In genomic region chr7:5231116-5231515, GRCh38 we compare ENCODE assay signal across 12 cellular contexts. TPM values are rescaled to one million over a fixed set of nuclear protein-coding genes. Genes with fewer than 3 reads are reported as not detected.
DNase-seq lines count a peak whose midpoint lies in the region; ATAC-seq and TF ChIP-seq lines count a peak whose summit lies in the region.
"Had no signal": no experiment of that assay in that cellular context is flagged by ENCODE, and none has a peak within 500 bp of the region (broad histone marks: within the 10 kb centered on the region; RNA-seq: fewer than 3 reads in every experiment).

No MANE protein-coding gene starts in this region.

- peak overlapping the region; percentile 90 for H3K27ac Mint-ChIP-seq in CD8-positive, alpha-beta T cell
- H3K27ac Mint-ChIP-seq in central memory CD8-positive, alpha-beta T cell (ENCODE audit: low read depth) = peak overlapping the region; percentile 59
- peak overlapping the region; percentile 92 for H3K27ac Mint-ChIP-seq in progenitor cell of endocrine pancreas

- TSS peak; percentile 68 for BruUV-seq in HCT116 (replicated peaks; lab: Mats Ljungman, UMichigan)

- no peak for TF ChIP-seq POLR2A in HCT116 (IDR thresholded peaks at IDR 0.05; ENCODE audit: borderline replicate concordance, extremely low read depth, insufficient read depth, insufficient read length)

- no peak for TF ChIP-seq CTCF in CD8-positive, alpha-beta T cell (IDR thresholded peaks at IDR 0.05)
- no peak for TF ChIP-seq CTCF in HCT116 (IDR thresholded peaks at IDR 0.05 in 2 of 3, conservative IDR thresholded peaks at IDR 0.05 in 1 of 3; ENCODE audit: borderline replicate concordance in 1 of 3, insufficient read depth in 1 of 3, low read depth in 2 of 3, low read length in 2 of 3)
- no peak for TF ChIP-seq CTCF in progenitor cell of endocrine pancreas (IDR thresholded peaks at IDR 0.05; ENCODE audit: unreplicated experiment)
- no peak for TF ChIP-seq CTCF in WERI-Rb-1 (IDR thresholded peaks at IDR 0.05; ENCODE audit: low read depth, low read length)

- peak overlapping the region; percentile 30 for H3K27ac ChIP-seq in CD8-positive, alpha-beta T cell (ENCODE audit: low read depth, low read length)
- H3K27ac ChIP-seq in HCT116 (ENCODE audit: low read depth, low read length) (no peak overlapping the region), WERI-Rb-1 (no peak overlapping the region)

- no peaks in the 10 kb centered on the region for H3K9me3 ChIP-seq in CD8-positive, alpha-beta T cell (ENCODE audit: low read length)
- H3K9me3 ChIP-seq in HCT116 (ENCODE audit: control insufficient read depth in 1 of 2, insufficient read depth in 1 of 2, low read depth in 1 of 2, low read length in 2 of 2) = no peaks in the 10 kb centered on the region
- H3K9me3 ChIP-seq in WERI-Rb-1 (ENCODE audit: severe bottlenecking) = no peaks in the 10 kb centered on the region
- H3K9me3 ChIP-seq: BE2C, MG63 had no signal

- intact Hi-C loops in CD8-positive, alpha-beta T cell (cut with DNase I, micrococcal nuclease) = no loop called here
- intact Hi-C loops in HCT116 (cut with micrococcal nuclease) = no loop called here

- H3K79me2 ChIP-seq in HCT116 (ENCODE audit: insufficient read depth, low read length) = no peaks in the 10 kb centered on the region

- CTCF ChIA-PET in CD8-positive, alpha-beta T cell (lab: Charles Lee) = interaction anchor here (0.6 to 1.8 kb wide), 4 partner anchors 9 to 135 kb away, joined by 3 to 6 read pairs (median 4); no protein-coding TSS in a partner anchor
- CTCF ChIA-PET in HCT116 (lab: Charles Lee) = no interaction called here

- no peak for ATAC-seq in CD8-positive, alpha-beta T cell
- no peak for ATAC-seq in HCT116
- ATAC-seq in central memory CD8-positive, alpha-beta T cell (replicated peaks; ENCODE audit: extremely low read depth, poor library complexity, severe bottlenecking) = no peak
- ATAC-seq in HG03460 (IDR thresholded peaks at IDR 0.05; ENCODE audit: unreplicated experiment) = no peak

- H3K4me3 ChIP-seq in CD8-positive, alpha-beta T cell (ENCODE audit: low read depth, low read length) = no peak overlapping the region
- H3K4me3 ChIP-seq in HCT116 (replicated peaks in 1 of 2; ENCODE audit: low read depth in 1 of 2, low read length in 2 of 2) (no peak overlapping the region), WERI-Rb-1 (ENCODE audit: low read depth, low read length) (no peak overlapping the region)
- H3K4me3 ChIP-seq: MG63 had no signal

- peaks cover 30% of the 10 kb centered on the region for H3K4me1 ChIP-seq in CD8-positive, alpha-beta T cell (ENCODE audit: insufficient read depth, low read length)
- H3K4me1 ChIP-seq in HCT116 (ENCODE audit: control insufficient read depth in 1 of 2, insufficient read depth in 2 of 2, low read length in 2 of 2) = peaks cover 9 to 16% of the 10 kb centered on the region in 2 experiments
- H3K4me1 ChIP-seq: BE2C had no signal

- RAD21 ChIA-PET in HCT116 (lab: Charles Lee; ENCODE audit: low non-redundant PET in 1 of 2, low total read pairs in 2 of 2, uncharacterized antibody in 2 of 2, unreplicated experiment in 2 of 2) = no interaction called here

- no peaks in the 10 kb centered on the region for H3K27me3 ChIP-seq in CD8-positive, alpha-beta T cell (ENCODE audit: insufficient read depth, low read length)
- H3K27me3 ChIP-seq in HCT116 (ENCODE audit: insufficient read depth, low read length) = no peaks in the 10 kb centered on the region
- H3K27me3 ChIP-seq in WERI-Rb-1 (ENCODE audit: insufficient read depth, low read depth, severe bottlenecking) = no peaks in the 10 kb centered on the region
- H3K27me3 ChIP-seq: BE2C, MG63 had no signal

- peaks cover 58% of the 10 kb centered on the region for H3K36me3 Mint-ChIP-seq in CD8-positive, alpha-beta T cell
- H3K36me3 Mint-ChIP-seq in central memory CD8-positive, alpha-beta T cell (ENCODE audit: insufficient read depth) = peaks cover 55% of the 10 kb centered on the region
- H3K36me3 Mint-ChIP-seq in progenitor cell of endocrine pancreas (ENCODE audit: insufficient read depth) = peaks cover 35% of the 10 kb centered on the region

- POLR2A ChIA-PET in CD8-positive, alpha-beta T cell (lab: Charles Lee) = interaction anchor here (1.3 kb wide), 1 partner anchor 9 kb away, joined by 3 read pairs; no protein-coding TSS in a partner anchor
- POLR2A ChIA-PET in HCT116 (lab: Charles Lee) = interaction anchor here (0.6 kb wide), 1 partner anchor 28 kb away, joined by 3 read pairs; no protein-coding TSS in a partner anchor

- H4K20me1 ChIP-seq in HCT116 (ENCODE audit: insufficient read depth) = no peaks in the 10 kb centered on the region

- H3K27me3 Mint-ChIP-seq in CD8-positive, alpha-beta T cell (ENCODE audit: low read depth) = no peaks in the 10 kb centered on the region
- no peaks in the 10 kb centered on the region for H3K27me3 Mint-ChIP-seq in central memory CD8-positive, alpha-beta T cell
- H3K27me3 Mint-ChIP-seq in progenitor cell of endocrine pancreas = no peaks in the 10 kb centered on the region

- no peak for DNase-seq in CD8-positive, alpha-beta T cell
- DNase-seq in HCT116 (ENCODE audit: low read depth, low spot score) = no peak
- no peak for DNase-seq in central memory CD8-positive, alpha-beta T cell (ENCODE audit: low spot score in 2 of 2)
- DNase-seq in progenitor cell of endocrine pancreas (ENCODE audit: low spot score, unreplicated experiment) = no peak
- DNase-seq in WERI-Rb-1 = no peak
- no peak for DNase-seq in NCI-H2227 treated with DMSO at 0.1 percent for 48 hours (lab: John Stamatoyannopoulos, UW)
- DNase-seq in SW 1271 (lab: John Stamatoyannopoulos, UW) = no peak
- DNase-seq: BE2C, H9, MG63, occipital lobe had no signal

- no peak for TF ChIP-seq RAD21 in HCT116 (IDR thresholded peaks at IDR 0.05; ENCODE audit: low read depth)

- H3K4me3 Mint-ChIP-seq in CD8-positive, alpha-beta T cell = no peak overlapping the region
- no peak overlapping the region for H3K4me3 Mint-ChIP-seq in central memory CD8-positive, alpha-beta T cell
- no peak overlapping the region for H3K4me3 Mint-ChIP-seq in progenitor cell of endocrine pancreas (ENCODE audit: low read depth)
- H3K4me3 Mint-ChIP-seq: H9 had no signal

- H3K9me3 Mint-ChIP-seq in CD8-positive, alpha-beta T cell = no peaks in the 10 kb centered on the region
- H3K9me3 Mint-ChIP-seq in central memory CD8-positive, alpha-beta T cell = no peaks in the 10 kb centered on the region
- H3K9me3 Mint-ChIP-seq in progenitor cell of endocrine pancreas (ENCODE audit: low read depth) = no peaks in the 10 kb centered on the region
- H3K9me3 Mint-ChIP-seq: H9 had no signal

- no peak overlapping the region for H2AFZ ChIP-seq in HCT116 (ENCODE audit: low read depth, low read length, poor library complexity, severe bottlenecking)

- H3K9me2 ChIP-seq in HCT116 (ENCODE audit: insufficient read depth) = no peaks in the 10 kb centered on the region

- H3K4me1 Mint-ChIP-seq in CD8-positive, alpha-beta T cell (ENCODE audit: low read depth) = peaks cover 41% of the 10 kb centered on the region
- H3K4me1 Mint-ChIP-seq in central memory CD8-positive, alpha-beta T cell = peaks cover 8% of the 10 kb centered on the region
- H3K4me1 Mint-ChIP-seq in progenitor cell of endocrine pancreas (ENCODE audit: low read depth) = peaks cover 11% of the 10 kb centered on the region

- no peak overlapping the region for H3K9ac ChIP-seq in HCT116 (ENCODE audit: low read length)

- H3K36me3 ChIP-seq in CD8-positive, alpha-beta T cell (ENCODE audit: insufficient read depth, low read length) = peaks cover 24% of the 10 kb centered on the region
- H3K36me3 ChIP-seq in HCT116 (ENCODE audit: control insufficient read depth in 1 of 2, insufficient read depth in 2 of 2, low read length in 2 of 2) (peaks cover 8 to 21% of the 10 kb centered on the region in 2 experiments; a peak in 3 of 4 replicates), WERI-Rb-1 (peaks cover 62% of the 10 kb centered on the region)

- H3K4me2 ChIP-seq in HCT116 (ENCODE audit: low read length) = no peak overlapping the region

TF ChIP-seq in HCT116, 20 proteins besides CTCF, POLR2A, EP300 and RAD21 (continues in another document):
- TF ChIP-seq TCF7L2 (IDR thresholded peaks at IDR 0.05; ENCODE audit: borderline replicate concordance, extremely low read depth, insufficient read depth, insufficient read length) (no peak), ELF1 (IDR thresholded peaks at IDR 0.05; ENCODE audit: borderline replicate concordance, low read depth) (no peak), ATF3 (IDR thresholded peaks at IDR 0.05) (no peak), CBX3 (IDR thresholded peaks at IDR 0.05; ENCODE audit: low read depth) (no peak), ZFX (IDR thresholded peaks at IDR 0.05) (no peak)
- TF ChIP-seq, protein P1, sequence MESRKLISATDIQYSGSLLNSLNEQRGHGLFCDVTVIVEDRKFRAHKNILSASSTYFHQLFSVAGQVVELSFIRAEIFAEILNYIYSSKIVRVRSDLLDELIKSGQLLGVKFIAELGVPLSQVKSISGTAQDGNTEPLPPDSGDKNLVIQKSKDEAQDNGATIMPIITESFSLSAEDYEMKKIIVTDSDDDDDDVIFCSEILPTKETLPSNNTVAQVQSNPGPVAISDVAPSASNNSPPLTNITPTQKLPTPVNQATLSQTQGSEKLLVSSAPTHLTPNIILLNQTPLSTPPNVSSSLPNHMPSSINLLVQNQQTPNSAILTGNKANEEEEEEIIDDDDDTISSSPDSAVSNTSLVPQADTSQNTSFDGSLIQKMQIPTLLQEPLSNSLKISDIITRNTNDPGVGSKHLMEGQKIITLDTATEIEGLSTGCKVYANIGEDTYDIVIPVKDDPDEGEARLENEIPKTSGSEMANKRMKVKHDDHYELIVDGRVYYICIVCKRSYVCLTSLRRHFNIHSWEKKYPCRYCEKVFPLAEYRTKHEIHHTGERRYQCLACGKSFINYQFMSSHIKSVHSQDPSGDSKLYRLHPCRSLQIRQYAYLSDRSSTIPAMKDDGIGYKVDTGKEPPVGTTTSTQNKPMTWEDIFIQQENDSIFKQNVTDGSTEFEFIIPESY (IDR thresholded peaks at IDR 0.05; ENCODE audit: extremely low read depth, insufficient replicate concordance, low read length) = no peak

RNA-seq across cellular contexts. Expression of gene WIPI2, which starts 41.1 kb away (rescaled TPM):
- 100 to 1,000 TPM; 131 to 149 TPM for total RNA-seq in CD8-positive, alpha-beta T cell
- 64.4 TPM for total RNA-seq in HCT116 (2021; ENCODE audit: unreplicated experiment)
- 52.2 and 58.4 TPM in 2 replicates for polyA plus RNA-seq in HCT116 (2012)
- total RNA-seq in progenitor cell of endocrine pancreas = 87.4 and 91.9 TPM in 2 replicates

RNA-seq across cellular contexts. Expression of gene SLC29A4, which starts 51.6 kb away (rescaled TPM):
- total RNA-seq in CD8-positive, alpha-beta T cell = under 1 TPM; 0.16 to 0.17 TPM
- total RNA-seq in HCT116 (2021; ENCODE audit: unreplicated experiment) (24.5 TPM), progenitor cell of endocrine pancreas (108 and 120 TPM in 2 replicates)
- 21.2 and 27.5 TPM in 2 replicates for polyA plus RNA-seq in HCT116 (2012)

Comparison
In these comparisons a context has a peak if more than half of its experiments do, and no peak if none do; other contexts are left out.
1. RNA of gene SLC29A4, which starts 51.6 kb away (total RNA-seq): 108 to 120 TPM in progenitor cell of endocrine pancreas and 24.5 TPM in HCT116 (single experiment); 0.16 to 0.17 TPM in CD8-positive, alpha-beta T cell; every median in the first group is over 10 times any median in the second.
2. Peak in every context shown above with its lines, with median percentiles within 50 percentile points of each other: H3K27ac Mint-ChIP-seq.